Comparison of ENCODE assay signal across 8 cellular contexts in genomic region chr4:150078041-150078995, GRCh38. TPM values are rescaled to one million over a fixed set of nuclear protein-coding genes. Genes with fewer than 3 reads are reported as not detected.
A peak's percentile ranks its signal among the peaks of the same experiment; 100 is the strongest.
DNase-seq lines count a peak whose midpoint lies in the region; ATAC-seq and TF ChIP-seq lines count a peak whose summit lies in the region.

Gene DCLK2, plus strand, starts transcription at chr4:150078445. Its CDS starts 583 bp downstream, at chr4:150079028.

- H3K27me3 ChIP-seq in muscle layer of duodenum (ENCODE audit: low read depth, low read length), result no peaks in the 10 kb centered on the region

- peak within 1 kb of the TSS; percentile 83 for H3K4me3 ChIP-seq in fibroblast of the aortic adventitia (ENCODE audit: low read depth, low read length)
- H3K4me3 ChIP-seq in muscle layer of duodenum (ENCODE audit: low read depth in 1 of 2, low read length in 2 of 2), result peak within 1 kb of the TSS; percentile 71 to 87
- peak within 1 kb of the TSS; percentile 74 for H3K4me3 ChIP-seq in urinary bladder (ENCODE audit: low read depth, low read length)

- DNase-seq in CD1c-positive myeloid dendritic cell (ENCODE audit: extremely low spot score) (peak; percentile 77), GM20000 (ENCODE audit: low spot score) (peak; percentile 73), NCI-H2029 (lab: John Stamatoyannopoulos, UW) (peak; percentile 54), fibroblast of the aortic adventitia (ENCODE audit: low read depth) (peak; percentile 92)
- DNase-seq in activated CD8-positive, alpha-beta T cell treated with anti-CD3 and anti-CD28 coated beads, Interleukin-2, amount 10 ng/mL, durations not matched to agents 7 days and 5 days, result no peak

- peak; percentile 54 for ATAC-seq in activated CD8-positive, alpha-beta T cell treated with anti-CD3 and anti-CD28 coated beads, Interleukin-2, amount 10 ng/mL, durations not matched to agents 7 days and 5 days
- ATAC-seq in GM18520 (IDR thresholded peaks at IDR 0.05; ENCODE audit: unreplicated experiment), result no peak

- H3K27ac Mint-ChIP-seq in activated CD8-positive, alpha-beta T cell treated with anti-CD3 and anti-CD28 coated beads, Interleukin-2, amount 10 ng/mL, durations not matched to agents 7 days and 5 days, result no peak within 1 kb of the TSS

- no peaks in the 10 kb centered on the region for H3K9me3 ChIP-seq in muscle layer of duodenum (ENCODE audit: control insufficient read depth in 1 of 2, low read length in 2 of 2)

- no peaks in the 10 kb centered on the region for H3K36me3 ChIP-seq in muscle layer of duodenum (ENCODE audit: control insufficient read depth in 1 of 2, insufficient read depth in 2 of 2, low read length in 2 of 2)
- H3K36me3 ChIP-seq in urinary bladder (ENCODE audit: insufficient read depth), result no peaks in the 10 kb centered on the region

- H3K36me3 Mint-ChIP-seq in activated CD8-positive, alpha-beta T cell treated with anti-CD3 and anti-CD28 coated beads, Interleukin-2, amount 10 ng/mL, durations not matched to agents 7 days and 5 days (ENCODE audit: low read depth), result no peaks in the 10 kb centered on the region

- H3K4me1 Mint-ChIP-seq in activated CD8-positive, alpha-beta T cell treated with anti-CD3 and anti-CD28 coated beads, Interleukin-2, amount 10 ng/mL, durations not matched to agents 7 days and 5 days (ENCODE audit: low read depth), result peaks cover 3% of the 10 kb centered on the region

- CTCF ChIA-PET in activated CD8-positive, alpha-beta T cell treated with anti-CD3 and anti-CD28 coated beads, Interleukin-2, amount 10 ng/mL, durations not matched to agents 7 days and 5 days (lab: Charles Lee), result no interaction called here

- H3K9me3 Mint-ChIP-seq in activated CD8-positive, alpha-beta T cell treated with anti-CD3 and anti-CD28 coated beads, Interleukin-2, amount 10 ng/mL, durations not matched to agents 7 days and 5 days (ENCODE audit: insufficient read depth), result no peaks in the 10 kb centered on the region

- H3K4me1 ChIP-seq in muscle layer of duodenum (ENCODE audit: control insufficient read depth in 1 of 2, insufficient read depth in 2 of 2, low read length in 2 of 2), result peaks cover 0 to 15% of the 10 kb centered on the region in 2 donors
- H3K4me1 ChIP-seq in urinary bladder (ENCODE audit: insufficient read depth), result no peaks in the 10 kb centered on the region

- POLR2A ChIA-PET in activated CD8-positive, alpha-beta T cell treated with anti-CD3 and anti-CD28 coated beads, Interleukin-2, amount 10 ng/mL, durations not matched to agents 7 days and 5 days (lab: Charles Lee), result interaction anchor here (0.9 kb wide), 1 partner anchor 36 kb away, joined by 3 read pairs; no protein-coding TSS in a partner anchor

- TF ChIP-seq CTCF in GM20000 (IDR thresholded peaks at IDR 0.05; ENCODE audit: extremely low read depth, missing control alignments), result no peak
- no peak for TF ChIP-seq CTCF in fibroblast of the aortic adventitia (IDR thresholded peaks at IDR 0.05; ENCODE audit: insufficient read depth, low read length)

- H3K27ac ChIP-seq in muscle layer of duodenum (ENCODE audit: low read length), result peak within 1 kb of the TSS; percentile 78
- H3K27ac ChIP-seq in urinary bladder (ENCODE audit: low read depth), result peak within 1 kb of the TSS; percentile 52

- WGBS in urinary bladder, result under 1% methylated on average over 118 of the region's 119 CpGs

- H3K27me3 Mint-ChIP-seq in activated CD8-positive, alpha-beta T cell treated with anti-CD3 and anti-CD28 coated beads, Interleukin-2, amount 10 ng/mL, durations not matched to agents 7 days and 5 days (ENCODE audit: low read depth), result peaks cover 39% of the 10 kb centered on the region

- H3K4me3 Mint-ChIP-seq in activated CD8-positive, alpha-beta T cell treated with anti-CD3 and anti-CD28 coated beads, Interleukin-2, amount 10 ng/mL, durations not matched to agents 7 days and 5 days, result peak within 1 kb of the TSS; percentile 57

RNA-seq across cellular contexts. Expression of gene DCLK2, which starts in this region (rescaled TPM):
- not detected for total RNA-seq in activated CD8-positive, alpha-beta T cell treated with anti-CD3 and anti-CD28 coated beads, Interleukin-2, amount 10 ng/mL, durations not matched to agents 7 days and 5 days
- total RNA-seq in fibroblast of the aortic adventitia (ENCODE audit: low replicate concordance), result 4.5 and 7.1 TPM in 2 replicates
- total RNA-seq in urinary bladder, result 22.2 TPM
- 6.2 TPM for polyA plus RNA-seq in urinary bladder

Comparison
In these comparisons a context has a peak if more than half of its experiments do, and no peak if none do; other contexts are left out.
1. Peak in ATAC-seq in activated CD8-positive, alpha-beta T cell treated with anti-CD3 and anti-CD28 coated beads, Interleukin-2, amount 10 ng/mL, durations not matched to agents 7 days and 5 days; RNA of the gene not detected or under 1 TPM.